Comparison of ENCODE assay signal across 8 cellular contexts in the genomic region with DNA sequence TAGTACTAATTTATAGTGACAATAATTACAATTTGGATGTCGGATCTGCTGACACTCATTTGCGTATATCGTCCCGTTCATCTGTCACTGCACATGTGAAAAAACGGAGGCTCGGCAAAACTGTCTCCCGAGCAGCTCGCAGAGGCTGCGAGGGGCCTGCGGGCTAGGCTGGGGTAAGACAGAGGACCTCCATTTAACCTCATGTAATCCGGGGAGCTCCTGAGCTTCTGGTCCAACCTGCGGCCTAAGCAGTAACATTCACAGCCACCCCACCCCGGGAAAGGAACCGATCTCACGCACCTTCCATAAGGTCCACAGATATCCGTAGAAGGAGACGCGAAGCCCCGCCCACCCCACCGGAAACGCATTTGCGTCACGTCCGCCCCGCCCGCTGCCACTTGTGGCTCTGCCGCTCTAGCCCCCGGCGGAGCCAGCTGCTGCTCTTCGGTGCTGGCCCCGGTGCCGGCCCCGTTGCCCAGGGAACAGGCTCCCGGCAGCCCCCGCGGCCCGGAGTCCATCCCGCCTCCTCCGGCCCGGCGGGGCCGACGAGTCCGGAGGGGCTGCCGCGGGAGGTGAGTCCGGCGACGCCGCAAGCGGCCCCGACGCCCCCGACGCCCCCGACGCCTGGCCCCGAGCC. TPM values are rescaled to one million over a fixed set of nuclear protein-coding genes. Genes with fewer than 3 reads are reported as not detected.
DNase-seq lines count a peak whose midpoint lies in the region; ATAC-seq, FAIRE-seq and TF ChIP-seq lines count a peak whose summit lies in the region.

A gene (minus strand): TSS at position 346 of the 637 bp plus-strand sequence. CDS start 39 bp downstream, at position 307.
A gene with protein sequence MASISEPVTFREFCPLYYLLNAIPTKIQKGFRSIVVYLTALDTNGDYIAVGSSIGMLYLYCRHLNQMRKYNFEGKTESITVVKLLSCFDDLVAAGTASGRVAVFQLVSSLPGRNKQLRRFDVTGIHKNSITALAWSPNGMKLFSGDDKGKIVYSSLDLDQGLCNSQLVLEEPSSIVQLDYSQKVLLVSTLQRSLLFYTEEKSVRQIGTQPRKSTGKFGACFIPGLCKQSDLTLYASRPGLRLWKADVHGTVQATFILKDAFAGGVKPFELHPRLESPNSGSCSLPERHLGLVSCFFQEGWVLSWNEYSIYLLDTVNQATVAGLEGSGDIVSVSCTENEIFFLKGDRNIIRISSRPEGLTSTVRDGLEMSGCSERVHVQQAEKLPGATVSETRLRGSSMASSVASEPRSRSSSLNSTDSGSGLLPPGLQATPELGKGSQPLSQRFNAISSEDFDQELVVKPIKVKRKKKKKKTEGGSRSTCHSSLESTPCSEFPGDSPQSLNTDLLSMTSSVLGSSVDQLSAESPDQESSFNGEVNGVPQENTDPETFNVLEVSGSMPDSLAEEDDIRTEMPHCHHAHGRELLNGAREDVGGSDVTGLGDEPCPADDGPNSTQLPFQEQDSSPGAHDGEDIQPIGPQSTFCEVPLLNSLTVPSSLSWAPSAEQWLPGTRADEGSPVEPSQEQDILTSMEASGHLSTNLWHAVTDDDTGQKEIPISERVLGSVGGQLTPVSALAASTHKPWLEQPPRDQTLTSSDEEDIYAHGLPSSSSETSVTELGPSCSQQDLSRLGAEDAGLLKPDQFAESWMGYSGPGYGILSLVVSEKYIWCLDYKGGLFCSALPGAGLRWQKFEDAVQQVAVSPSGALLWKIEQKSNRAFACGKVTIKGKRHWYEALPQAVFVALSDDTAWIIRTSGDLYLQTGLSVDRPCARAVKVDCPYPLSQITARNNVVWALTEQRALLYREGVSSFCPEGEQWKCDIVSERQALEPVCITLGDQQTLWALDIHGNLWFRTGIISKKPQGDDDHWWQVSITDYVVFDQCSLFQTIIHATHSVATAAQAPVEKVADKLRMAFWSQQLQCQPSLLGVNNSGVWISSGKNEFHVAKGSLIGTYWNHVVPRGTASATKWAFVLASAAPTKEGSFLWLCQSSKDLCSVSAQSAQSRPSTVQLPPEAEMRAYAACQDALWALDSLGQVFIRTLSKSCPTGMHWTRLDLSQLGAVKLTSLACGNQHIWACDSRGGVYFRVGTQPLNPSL (N-terminal part only) (plus strand): TSS at position 397 of the 637 bp plus-strand sequence. CDS start 13,781 bp downstream, outside the sequence.

- TF ChIP-seq POLR2A in GM12892 (IDR thresholded peaks at IDR 0.05; ENCODE audit: low read depth, low read length) (peak; percentile 81), adrenal gland (IDR thresholded peaks at IDR 0.05) (peak; percentile 36 to 72)

- H3K36me3 Mint-ChIP-seq in T-cell, result peaks cover 11% of the 10 kb centered on the region
- H3K36me3 Mint-ChIP-seq in type B pancreatic cell, result peaks cover 7% of the 10 kb centered on the region

- POLR2A ChIA-PET in T-cell (lab: Charles Lee), result interaction anchor here in 1 of 2 donors (0.5 to 0.6 kb wide), 3 partner anchors 24 to 640 kb away, joined by 4 to 14 read pairs (median 6); no protein-coding TSS in a partner anchor

- H3K4me3 Mint-ChIP-seq in T-cell, result peak within 1 kb of the TSS in 2 of 3 donors; percentile 92 to 97
- H3K4me3 Mint-ChIP-seq in type B pancreatic cell, result peak within 1 kb of the TSS; percentile 96

- H3K4me1 Mint-ChIP-seq in T-cell (peaks cover 32 to 38% (median 33%) of the 10 kb centered on the region in 3 donors), type B pancreatic cell (ENCODE audit: unreplicated experiment) (peaks cover 5% of the 10 kb centered on the region)

- H3K36me3 ChIP-seq in adrenal gland (replicated peaks in 1 of 2), result peaks cover 0 to 16% of the 10 kb centered on the region in 2 donors
- H3K36me3 ChIP-seq in heart right ventricle, result peaks cover 0 to 30% (median 20%) of the 10 kb centered on the region in 9 donors

- TF ChIP-seq CTCF in adrenal gland (IDR thresholded peaks at IDR 0.05), result no peak
- no peak for TF ChIP-seq CTCF in heart right ventricle (IDR thresholded peaks at IDR 0.05)
- TF ChIP-seq CTCF in type B pancreatic cell (conservative IDR thresholded peaks at IDR 0.05), result no peak

- CTCF ChIA-PET in T-cell (lab: Charles Lee), result interaction anchor here in 1 of 2 donors (0.6 to 1.1 kb wide), 3 partner anchors 49 to 656 kb away, joined by 3 read pairs; no protein-coding TSS in a partner anchor

- ATAC-seq in HG02852 (IDR thresholded peaks at IDR 0.05; ENCODE audit: unreplicated experiment) (peak; percentile 88), T-cell (replicated peaks in 1 of 4) (peak; percentile 94 to 96 (median 95)), heart right ventricle (peak; percentile 98 to 100 (median 99))

- DNase-seq in GM12892 (ENCODE audit: insufficient read length) (peak; percentile 88), NCI-H146 (lab: John Stamatoyannopoulos, UW) (peak; percentile 92), T-cell (peak; percentile 90 to 98 (median 95)), adrenal gland (peak; percentile 97 to 99 (median 98)), heart right ventricle (peak; percentile 98 to 99), posterior cingulate gyrus (peak; percentile 98 to 100 (median 100)), type B pancreatic cell (ENCODE audit: extremely low spot score, unreplicated experiment) (peak; percentile 98)

- H3K9me3 Mint-ChIP-seq in T-cell (no peaks in the 10 kb centered on the region), type B pancreatic cell (no peaks in the 10 kb centered on the region)

- H3K27me3 Mint-ChIP-seq in T-cell, result no peaks in the 10 kb centered on the region
- H3K27me3 Mint-ChIP-seq in type B pancreatic cell, result no peaks in the 10 kb centered on the region

- no peaks in the 10 kb centered on the region for H3K9me3 ChIP-seq in adrenal gland (replicated peaks in 1 of 3)
- H3K9me3 ChIP-seq in heart right ventricle, result no peaks in the 10 kb centered on the region

- H3K4me3 ChIP-seq in adrenal gland (peak within 1 kb of the TSS; percentile 78 to 99 (median 91)), heart right ventricle (peak within 1 kb of the TSS; percentile 64 to 95 (median 86))

- H3K4me1 ChIP-seq in adrenal gland (replicated peaks in 1 of 2) (peaks cover 9 to 20% of the 10 kb centered on the region in 2 donors), heart right ventricle (peaks cover 0 to 41% (median 25%) of the 10 kb centered on the region in 9 donors)

- H3K27me3 ChIP-seq in adrenal gland (no peaks in the 10 kb centered on the region), heart right ventricle (no peaks in the 10 kb centered on the region)

- intact Hi-C loops in adrenal gland (cut with DNase I), result no loop called here
- intact Hi-C loops in heart right ventricle (cut with DNase I), result loop anchor here in 2 of 10 donors (5.0 kb wide), 2 partner anchors 45 to 155 kb away; a partner anchor contains a TSS
- intact Hi-C loops in posterior cingulate gyrus (cut with DNase I), result loop anchor here (5.0 kb wide), 2 partner anchors 55 to 75 kb away; no protein-coding TSS in a partner anchor

- 0 to 1% (median 0%) methylated on average over 8 to 58 of the region's 58 CpGs; no CpG with 5 or more reads in 1 of the 4 donors for WGBS in adrenal gland, 4 donors
- 0 to 1% methylated on average over 49 to 57 of the region's 58 CpGs for WGBS in heart right ventricle, 2 donors

- H3K27ac Mint-ChIP-seq in T-cell (peak within 1 kb of the TSS; percentile 87 to 94), type B pancreatic cell (peak within 1 kb of the TSS; percentile 93)

- H3K27ac ChIP-seq in adrenal gland (peak within 1 kb of the TSS in 4 of 5 donors; percentile 59 to 89 (median 83)), heart right ventricle (peak within 1 kb of the TSS; percentile 68 to 96 (median 94))

- peak; percentile 99 for FAIRE-seq in GM12892 (lab: Jason Lieb, UNC)

RNA-seq across cellular contexts. Expression of the first gene that starts in this region (rescaled TPM):
- 60.5 TPM for polyA plus RNA-seq in GM12892 (2012; ENCODE audit: missing spikeins)
- total RNA-seq in T-cell (10 to 100 TPM; 12.9 to 29.9 (median 25.8) TPM), adrenal gland (10 to 100 TPM; 38.3 to 76.0 (median 41.5) TPM), heart right ventricle (10 to 100 TPM; 26.6 to 36.7 (median 31.0) TPM), type B pancreatic cell (ENCODE audit: low replicate concordance) (29.5 and 34.2 TPM in 2 replicates)
- polyA plus RNA-seq in adrenal gland (10 to 100 TPM; 39.2 to 92.6 (median 86.6) TPM), heart right ventricle (10 to 100 TPM; 40.8 to 46.0 TPM)

RNA-seq across cellular contexts. Expression of the second gene that starts in this region (rescaled TPM):
- 1.9 TPM for polyA plus RNA-seq in GM12892 (2012; ENCODE audit: missing spikeins)
- 10 to 100 TPM in 3 of 5 donors, 1 to 10 TPM in 2; 8.6 to 16.5 (median 10.8) TPM for total RNA-seq in T-cell
- 10 to 100 TPM; 12.0 to 74.3 (median 27.4) TPM for total RNA-seq in adrenal gland
- polyA plus RNA-seq in adrenal gland, result 10 to 100 TPM in 1 of 3 donors, 1 to 10 TPM in 2; 5.1 to 12.1 (median 8.3) TPM
- total RNA-seq in heart right ventricle, result 10 to 100 TPM; 20.1 to 34.2 (median 25.3) TPM
- 1 to 10 TPM; 6.8 to 6.9 TPM for polyA plus RNA-seq in heart right ventricle
- total RNA-seq in type B pancreatic cell (ENCODE audit: low replicate concordance), result 25.5 and 31.0 TPM in 2 replicates

Comparison
In these comparisons a context has a peak if more than half of its experiments do, and no peak if none do; other contexts are left out.
1. Peak in every context shown above with its lines: DNase-seq, ATAC-seq, H3K4me3 ChIP-seq and H3K27ac ChIP-seq.